8 cellular contexts compared by ENCODE assay signal in the genomic region with DNA sequence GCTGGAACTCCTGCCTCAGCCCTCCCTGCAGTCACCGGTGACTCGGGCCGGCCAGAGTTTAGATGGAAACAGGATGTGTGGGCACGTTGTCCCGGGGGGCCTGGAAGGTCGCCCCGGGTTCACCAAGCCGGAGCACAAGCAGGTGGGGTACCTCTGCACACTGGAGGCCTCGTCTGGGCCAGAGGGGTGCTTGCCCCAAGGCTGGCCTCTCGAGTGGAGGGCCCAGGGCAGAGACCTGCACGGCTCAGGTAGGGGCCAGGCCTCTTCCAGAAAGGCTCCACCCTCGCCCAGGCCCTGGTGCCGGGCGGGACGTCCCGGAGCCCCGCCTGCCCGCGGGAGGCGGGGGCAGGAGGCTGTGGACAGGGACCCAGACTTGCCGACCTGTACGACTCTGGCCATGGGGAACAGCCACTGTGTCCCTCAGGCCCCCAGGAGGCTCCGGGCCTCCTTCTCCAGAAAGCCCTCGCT. TPM values are rescaled to one million over a fixed set of nuclear protein-coding genes. Genes with fewer than 3 reads are reported as not detected.
A peak's percentile ranks its signal among the peaks of the same experiment; 100 is the strongest.
DNase-seq lines count a peak whose midpoint lies in the region; ATAC-seq and TF ChIP-seq lines count a peak whose summit lies in the region.

A gene with protein sequence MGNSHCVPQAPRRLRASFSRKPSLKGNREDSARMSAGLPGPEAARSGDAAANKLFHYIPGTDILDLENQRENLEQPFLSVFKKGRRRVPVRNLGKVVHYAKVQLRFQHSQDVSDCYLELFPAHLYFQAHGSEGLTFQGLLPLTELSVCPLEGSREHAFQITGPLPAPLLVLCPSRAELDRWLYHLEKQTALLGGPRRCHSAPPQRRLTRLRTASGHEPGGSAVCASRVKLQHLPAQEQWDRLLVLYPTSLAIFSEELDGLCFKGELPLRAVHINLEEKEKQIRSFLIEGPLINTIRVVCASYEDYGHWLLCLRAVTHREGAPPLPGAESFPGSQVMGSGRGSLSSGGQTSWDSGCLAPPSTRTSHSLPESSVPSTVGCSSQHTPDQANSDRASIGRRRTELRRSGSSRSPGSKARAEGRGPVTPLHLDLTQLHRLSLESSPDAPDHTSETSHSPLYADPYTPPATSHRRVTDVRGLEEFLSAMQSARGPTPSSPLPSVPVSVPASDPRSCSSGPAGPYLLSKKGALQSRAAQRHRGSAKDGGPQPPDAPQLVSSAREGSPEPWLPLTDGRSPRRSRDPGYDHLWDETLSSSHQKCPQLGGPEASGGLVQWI (plus strand): TSS at position 348 of the 468 bp plus-strand sequence. CDS start 50 bp downstream, at position 398.

- H3K9me3 Mint-ChIP-seq in mesothelial cell of epicardium: no peaks in the 10 kb centered on the region

- peaks cover 3% of the 10 kb centered on the region for H3K4me1 Mint-ChIP-seq in mesothelial cell of epicardium

- BruUV-seq in Panc1 (replicated peaks; lab: Mats Ljungman, UMichigan): no TSS peak

- H3K27ac ChIP-seq in Panc1 (ENCODE audit: low read length): peak within 1 kb of the TSS; percentile 84
- H3K27ac ChIP-seq in colonic mucosa: peak within 1 kb of the TSS; percentile 55

- peaks cover 17% of the 10 kb centered on the region for H3K27me3 Mint-ChIP-seq in mesothelial cell of epicardium (ENCODE audit: low read depth)

- in situ Hi-C loops in Caki2 (cut with HindIII; ENCODE audit: low pct_unique_long_range_greater_than_20kb, low sequenced_read_pairs) (no loop called here), Panc1 (cut with HindIII; ENCODE audit: low pct_unique_long_range_greater_than_20kb, low sequenced_read_pairs) (no loop called here), KBM-7 (cut with MboI; ENCODE audit: low pct_unique_long_range_greater_than_20kb, low sequenced_read_pairs) (no loop called here)

- peak within 1 kb of the TSS; percentile 51 to 65 for H3K9ac ChIP-seq in colonic mucosa (ENCODE audit: low read depth in 2 of 2, low read length in 2 of 2)

- POLR2A ChIA-PET in Panc1 (lab: Charles Lee): interaction anchor here (0.7 kb wide), 1 partner anchor 1258 kb away, joined by 7 read pairs; no protein-coding TSS in a partner anchor

- H3K36me3 ChIP-seq in Panc1 (ENCODE audit: control insufficient read depth, insufficient read depth, low read length) (no peaks in the 10 kb centered on the region), colonic mucosa (no peaks in the 10 kb centered on the region)

- CTCF ChIA-PET in Panc1 (lab: Charles Lee): no interaction called here

- H3K27ac Mint-ChIP-seq in mesothelial cell of epicardium: no peak within 1 kb of the TSS

- ATAC-seq in GM21723 (IDR thresholded peaks at IDR 0.05; ENCODE audit: unreplicated experiment) (peak; percentile 42), Panc1 (peak; percentile 91), HG03432 (IDR thresholded peaks at IDR 0.05; ENCODE audit: unreplicated experiment) (no peak)

- intact Hi-C loops in Panc1 (cut with micrococcal nuclease; ENCODE audit: unreplicated experiment) (no loop called here), colonic mucosa (cut with DNase I) (no loop called here)

- no peak for TF ChIP-seq CTCF in Panc1 (IDR thresholded peaks at IDR 0.05)
- TF ChIP-seq CTCF in colonic mucosa (IDR thresholded peaks at IDR 0.05): no peak
- TF ChIP-seq CTCF in mesothelial cell of epicardium (IDR thresholded peaks at IDR 0.05; ENCODE audit: unreplicated experiment): no peak

- H3K4me3 ChIP-seq in Panc1 (ENCODE audit: low read depth in 2 of 2, low read length in 2 of 2): peak within 1 kb of the TSS; percentile 59 to 68
- H3K4me3 ChIP-seq in colonic mucosa: peak within 1 kb of the TSS; percentile 47

- peak; percentile 80 for DNase-seq in Caki2 (ENCODE audit: low read depth)
- no peak for DNase-seq in Panc1 (ENCODE audit: low read depth, low spot score)
- peak; percentile 62 for DNase-seq in colonic mucosa
- DNase-seq in mesothelial cell of epicardium (ENCODE audit: low spot score in 2 of 2, unreplicated experiment in 2 of 2): no peak
- DNase-seq in NCI-H748 treated with DMSO at 0.1 percent for 48 hours (lab: John Stamatoyannopoulos, UW): no peak
- no peak for DNase-seq in KBM-7

- no peaks in the 10 kb centered on the region for H3K27me3 ChIP-seq in Panc1 (ENCODE audit: control insufficient read depth, insufficient read depth, low read length)
- peaks cover 24% of the 10 kb centered on the region for H3K27me3 ChIP-seq in colonic mucosa

- H3K4me1 ChIP-seq in Panc1 (ENCODE audit: control insufficient read depth, insufficient read depth, low read length): peaks cover 13% of the 10 kb centered on the region
- peaks cover 12% of the 10 kb centered on the region for H3K4me1 ChIP-seq in colonic mucosa

- H3K36me3 Mint-ChIP-seq in mesothelial cell of epicardium: peaks cover 2% of the 10 kb centered on the region

- H3K4me3 Mint-ChIP-seq in mesothelial cell of epicardium: peak within 1 kb of the TSS; percentile 69

- H3K9me3 ChIP-seq in Panc1 (ENCODE audit: control insufficient read depth, insufficient read depth, low read depth, low read length): no peaks in the 10 kb centered on the region
- H3K9me3 ChIP-seq in colonic mucosa: no peaks in the 10 kb centered on the region

RNA-seq across cellular contexts. Expression of the gene that starts here (rescaled TPM):
- total RNA-seq in Caki2 (2014; rRNA removed; shearing (Covaris generic); ENCODE audit: low replicate concordance): 0.17 and 2.3 TPM in 2 replicates
- total RNA-seq in Panc1 (2021; ENCODE audit: unreplicated experiment) (9.8 TPM), colonic mucosa (under 1 TPM; 0.61 to 0.64 TPM), mesothelial cell of epicardium (33.6 to 36.0 TPM (median 34.4 TPM) in 3 replicates)
- polyA plus RNA-seq in Panc1 (2012; ENCODE audit: insufficient read length): 12.0 TPM

Comparison
In these comparisons a context has a peak if more than half of its experiments do, and no peak if none do; other contexts are left out.
1. Peak in DNase-seq, H3K4me3 ChIP-seq, H3K27ac ChIP-seq and H3K9ac ChIP-seq in colonic mucosa; RNA of the gene not detected or under 1 TPM.